In the genomic region with DNA sequence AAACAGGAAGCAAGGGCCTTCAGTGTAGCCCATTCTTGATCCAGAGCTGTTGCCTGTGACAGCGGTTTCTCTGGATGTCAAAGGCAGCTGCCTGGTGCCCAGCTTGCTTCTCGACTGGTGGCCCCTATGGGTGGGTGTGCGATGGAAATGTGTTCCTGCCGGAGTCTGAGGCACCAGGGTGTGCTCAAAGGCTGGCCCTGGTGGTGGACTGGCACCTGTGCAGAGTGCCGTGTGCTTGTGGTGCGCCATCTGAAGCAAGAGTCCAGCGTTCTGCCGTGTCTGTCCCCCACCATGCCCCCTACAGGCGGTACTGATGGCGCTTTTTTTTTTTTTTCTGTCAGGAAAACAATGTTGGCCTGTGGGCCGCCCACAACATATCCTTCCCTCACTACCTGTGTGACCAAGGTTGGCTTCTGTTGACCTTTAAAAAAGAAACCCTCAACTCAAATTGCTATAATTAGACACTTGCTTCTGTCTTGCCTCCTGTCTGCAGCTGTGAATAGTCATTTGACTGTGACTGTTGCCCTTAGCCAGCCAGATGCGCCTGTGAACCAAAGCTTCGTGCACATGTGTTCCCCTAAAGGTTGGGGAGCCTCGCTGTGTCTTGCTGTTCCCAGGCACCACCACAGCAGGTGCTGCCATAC, we compare ENCODE assay signal across 9 cellular contexts. TPM values are rescaled to one million over a fixed set of nuclear protein-coding genes. Genes with fewer than 3 reads are reported as not detected.
DNase-seq lines count a peak whose midpoint lies in the region; ATAC-seq, FAIRE-seq and TF ChIP-seq lines count a peak whose summit lies in the region.
"Had no signal": no experiment of that assay in that cellular context is flagged by ENCODE, and none has a peak within 500 bp of the region (broad histone marks: within the 10 kb centered on the region; RNA-seq: fewer than 3 reads in every experiment).

No MANE protein-coding gene starts in this region.

- in situ Hi-C loops in ACHN (cut with HindIII; ENCODE audit: low pct_ligation_motif_present, low pct_unique_long_range_greater_than_20kb, low sequenced_read_pairs) = no loop called here

- peak; percentile 41 to 54 for ATAC-seq in natural killer cell treated with Interleukin-12 subunit alpha and Interleukin-12 subunit beta and Interleukin-15 and Interleukin-18, amount 100 ng/mL, for 72 hours
- no peak for ATAC-seq in GM21528 (IDR thresholded peaks at IDR 0.05; ENCODE audit: low FRiP score, unreplicated experiment)
- no peak for ATAC-seq in HG03108 (IDR thresholded peaks at IDR 0.05; ENCODE audit: unreplicated experiment)

- H3K9me3 Mint-ChIP-seq in natural killer cell treated with Interleukin-12 subunit alpha and Interleukin-12 subunit beta and Interleukin-15 and Interleukin-18, amount 100 ng/mL, for 72 hours = no peaks in the 10 kb centered on the region

- peak; percentile 43 for TF ChIP-seq CTCF in bronchial epithelial cell (IDR thresholded peaks at IDR 0.05; ENCODE audit: insufficient read depth, low read length, severe bottlenecking)

- H3K27me3 ChIP-seq in bronchial epithelial cell (ENCODE audit: control insufficient read depth, insufficient read depth, low read length) = no peaks in the 10 kb centered on the region

- H3K36me3 Mint-ChIP-seq in natural killer cell treated with Interleukin-12 subunit alpha and Interleukin-12 subunit beta and Interleukin-15 and Interleukin-18, amount 100 ng/mL, for 72 hours = no peaks in the 10 kb centered on the region

- DNase-seq in ACHN = peak; percentile 40
- peak; percentile 40 for DNase-seq in NOMO-1 treated with DMSO at 0.1 percent for 48 hours (lab: John Stamatoyannopoulos, UW; ENCODE audit: unreplicated experiment)
- peak; percentile 11 for DNase-seq in bronchial epithelial cell (ENCODE audit: low read depth)
- DNase-seq in natural killer cell treated with Interleukin-12 subunit alpha and Interleukin-12 subunit beta and Interleukin-15 and Interleukin-18, amount 100 ng/mL, for 72 hours (ENCODE audit: low spot score) = no peak
- DNase-seq in LoVo (ENCODE audit: low spot score) = no peak

- no peaks in the 10 kb centered on the region for H3K27me3 Mint-ChIP-seq in natural killer cell treated with Interleukin-12 subunit alpha and Interleukin-12 subunit beta and Interleukin-15 and Interleukin-18, amount 100 ng/mL, for 72 hours

- FAIRE-seq in G401.6 (lab: Jason Lieb, UNC) (peak; percentile 74), bronchial epithelial cell (lab: Jason Lieb, UNC) (no peak)

- H3K4me3 Mint-ChIP-seq in natural killer cell treated with Interleukin-12 subunit alpha and Interleukin-12 subunit beta and Interleukin-15 and Interleukin-18, amount 100 ng/mL, for 72 hours = no peak overlapping the region

- H3K36me3 ChIP-seq in bronchial epithelial cell (ENCODE audit: control insufficient read depth, insufficient read depth, low read length) = peaks cover 58% of the 10 kb centered on the region

- no peak overlapping the region for H3K4me3 ChIP-seq in bronchial epithelial cell (ENCODE audit: low read depth, low read length)

- H3K4me1 Mint-ChIP-seq in natural killer cell treated with Interleukin-12 subunit alpha and Interleukin-12 subunit beta and Interleukin-15 and Interleukin-18, amount 100 ng/mL, for 72 hours (ENCODE audit: low read depth in 2 of 2) = peaks cover 10 to 23% of the 10 kb centered on the region in 2 donors

- peak overlapping the region in 1 of 2 donors; percentile 80 for H3K27ac Mint-ChIP-seq in natural killer cell treated with Interleukin-12 subunit alpha and Interleukin-12 subunit beta and Interleukin-15 and Interleukin-18, amount 100 ng/mL, for 72 hours

RNA-seq across cellular contexts. Expression of a gene that starts 4.7 kb away (rescaled TPM):
- 147 and 263 TPM in 2 replicates for total RNA-seq in bronchial epithelial cell
- total RNA-seq in natural killer cell treated with Interleukin-12 subunit alpha and Interleukin-12 subunit beta and Interleukin-15 and Interleukin-18, amount 100 ng/mL, for 72 hours = 100 to 1,000 TPM; 236 to 499 TPM

RNA-seq across cellular contexts. Expression of a gene that starts 5.9 kb away (rescaled TPM):
- total RNA-seq in bronchial epithelial cell = 37.9 and 40.7 TPM in 2 replicates
- total RNA-seq in natural killer cell treated with Interleukin-12 subunit alpha and Interleukin-12 subunit beta and Interleukin-15 and Interleukin-18, amount 100 ng/mL, for 72 hours = 100 to 1,000 TPM; 107 to 166 TPM

RNA-seq across cellular contexts. Expression of a gene that starts 20.4 kb away (rescaled TPM):
- total RNA-seq in bronchial epithelial cell = 4.1 and 6.6 TPM in 2 replicates
- 100 to 1,000 TPM in 1 of 2 donors, 10 to 100 TPM in 1; 53.9 to 124 TPM for total RNA-seq in natural killer cell treated with Interleukin-12 subunit alpha and Interleukin-12 subunit beta and Interleukin-15 and Interleukin-18, amount 100 ng/mL, for 72 hours

RNA-seq across cellular contexts. Expression of a gene that starts 31.1 kb away (rescaled TPM):
- 30.5 and 39.8 TPM in 2 replicates for total RNA-seq in bronchial epithelial cell
- total RNA-seq in natural killer cell treated with Interleukin-12 subunit alpha and Interleukin-12 subunit beta and Interleukin-15 and Interleukin-18, amount 100 ng/mL, for 72 hours = 10 to 100 TPM; 60.1 to 89.5 TPM

RNA-seq across cellular contexts. Expression of a gene that starts 39.7 kb away (rescaled TPM):
- not detected in 2 replicates for total RNA-seq in bronchial epithelial cell
- under 1 TPM in 1 of 2 donors, not detected in 1; 0.36 TPM for total RNA-seq in natural killer cell treated with Interleukin-12 subunit alpha and Interleukin-12 subunit beta and Interleukin-15 and Interleukin-18, amount 100 ng/mL, for 72 hours
- total RNA-seq: mononuclear cell had no signal

Comparison
In these comparisons a context has a peak if more than half of its experiments do, and no peak if none do; other contexts are left out.
1. DNase-seq: peak in ACHN (single experiment), NOMO-1 treated with DMSO at 0.1 percent for 48 hours (single experiment) and bronchial epithelial cell (single experiment); none in natural killer cell treated with Interleukin-12 subunit alpha and Interleukin-12 subunit beta and Interleukin-15 and Interleukin-18, amount 100 ng/mL, for 72 hours (single experiment) and LoVo (single experiment).
2. ATAC-seq: peak in natural killer cell treated with Interleukin-12 subunit alpha and Interleukin-12 subunit beta and Interleukin-15 and Interleukin-18, amount 100 ng/mL, for 72 hours (2 of 2); none in GM21528 (single experiment) and HG03108 (single experiment).